24 cellular contexts compared by ENCODE assay signal in the genomic region with DNA sequence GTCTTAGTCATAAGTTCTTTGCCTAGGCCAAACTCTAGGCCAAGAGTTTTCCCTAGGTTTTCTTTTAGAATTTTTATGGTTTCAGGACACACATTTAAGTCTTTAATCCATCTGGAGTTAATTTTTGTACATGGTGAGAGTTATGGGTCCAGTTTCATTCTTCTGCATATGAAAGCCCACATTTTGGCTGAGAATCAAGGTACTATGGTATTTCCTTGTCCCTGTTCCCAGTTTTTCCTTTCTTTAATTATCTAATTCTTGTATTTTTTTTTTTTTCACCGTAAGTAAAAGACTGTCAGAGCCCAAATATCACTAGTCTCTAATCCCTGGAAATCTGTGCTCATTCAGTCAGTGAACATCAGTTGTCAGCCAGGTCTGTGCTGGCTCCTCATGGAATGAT.
DNase-seq lines count a peak whose midpoint lies in the region; ATAC-seq, FAIRE-seq and TF ChIP-seq lines count a peak whose summit lies in the region.
"Had no signal": no experiment of that assay in that cellular context is flagged by ENCODE, and none has a peak within 500 bp of the region (broad histone marks: within the 10 kb centered on the region; RNA-seq: fewer than 3 reads in every experiment).

No MANE protein-coding gene starts in this region.

- H3K36me3 ChIP-seq in astrocyte (ENCODE audit: insufficient read depth, low read length) (no peaks in the 10 kb centered on the region), neural cell (ENCODE audit: insufficient read depth, low read length) (no peaks in the 10 kb centered on the region)

- H3K9me2 ChIP-seq in neural cell (ENCODE audit: insufficient read depth, low read length), result no peaks in the 10 kb centered on the region

- no peaks in the 10 kb centered on the region for H3F3A ChIP-seq in neural cell (ENCODE audit: insufficient read depth, low read length, poor library complexity, severe bottlenecking)

- H3K27ac Mint-ChIP-seq in astrocyte (ENCODE audit: unreplicated experiment) (peak overlapping the region; percentile 30), CD14-positive monocyte (no peak overlapping the region)
- no peak overlapping the region for H3K27ac Mint-ChIP-seq in activated T-helper 17 cell treated with anti-CD3 and anti-CD28 coated beads, Interleukin-2, amount 50 U/mL, for 72 hours
- H3K27ac Mint-ChIP-seq: CD8-positive, alpha-beta T cell; GM23338; HFFc6 had no signal

- no peak for ATAC-seq in GM21390 (IDR thresholded peaks at IDR 0.05; ENCODE audit: unreplicated experiment)
- no peak for ATAC-seq in activated T-helper 17 cell treated with anti-CD3 and anti-CD28 coated beads, Interleukin-2, amount 50 U/mL, for 72 hours (replicated peaks)
- ATAC-seq: CD8-positive, alpha-beta T cell; GM23338; K562 had no signal

- no peaks in the 10 kb centered on the region for H3K27me3 Mint-ChIP-seq in astrocyte (ENCODE audit: low read depth, unreplicated experiment)
- H3K27me3 Mint-ChIP-seq in activated T-helper 17 cell treated with anti-CD3 and anti-CD28 coated beads, Interleukin-2, amount 50 U/mL, for 72 hours, result peaks cover 48% of the 10 kb centered on the region
- peaks cover 2 to 6% (median 5%) of the 10 kb centered on the region in 3 donors for H3K27me3 Mint-ChIP-seq in CD14-positive monocyte (ENCODE audit: low read depth in 3 of 3)

- peak; percentile 49 for DNase-seq in astrocyte (ENCODE audit: low read depth)
- peak; percentile 6 for DNase-seq in fibroblast of the aortic adventitia (ENCODE audit: low read depth)
- no peak for DNase-seq in DMS 273 (lab: John Stamatoyannopoulos, UW; ENCODE audit: unreplicated experiment)
- no peak for DNase-seq in CD14-positive monocyte (ENCODE audit: low spot score)
- DNase-seq: AML-193; Calu3; CD8-positive, alpha-beta T cell; DMS 273 treated with DMSO at 0.1 percent for 48 hours; DMS53; DND-41; HCEC 1CT; HFFc6; IMR-90 had no signal

- no peaks in the 10 kb centered on the region for H3K9me3 ChIP-seq in astrocyte (ENCODE audit: insufficient read depth, low read depth, low read length)
- no peaks in the 10 kb centered on the region for H3K9me3 ChIP-seq in neural cell (ENCODE audit: low read length)

- H3K27ac ChIP-seq in astrocyte (ENCODE audit: low read depth, low read length) (no peak overlapping the region), neural cell (ENCODE audit: low read length) (peak overlapping the region; percentile 29)

- no peaks in the 10 kb centered on the region for H4K20me1 ChIP-seq in astrocyte (ENCODE audit: insufficient read depth, low read length)
- H4K20me1 ChIP-seq in neural cell (ENCODE audit: insufficient read depth), result no peaks in the 10 kb centered on the region

- H3K9ac ChIP-seq in astrocyte (ENCODE audit: low read length) (no peak overlapping the region), neural cell (ENCODE audit: low read length) (no peak overlapping the region)

- TF ChIP-seq EP300 in neural cell (conservative IDR thresholded peaks at IDR 0.05; ENCODE audit: poor library complexity, severe bottlenecking), result no peak

- H3K9me3 Mint-ChIP-seq in astrocyte (ENCODE audit: unreplicated experiment), result no peaks in the 10 kb centered on the region
- no peaks in the 10 kb centered on the region for H3K9me3 Mint-ChIP-seq in activated T-helper 17 cell treated with anti-CD3 and anti-CD28 coated beads, Interleukin-2, amount 50 U/mL, for 72 hours
- peaks cover 0 to 3% (median 0%) of the 10 kb centered on the region in 7 donors for H3K9me3 Mint-ChIP-seq in CD14-positive monocyte
- H3K9me3 Mint-ChIP-seq: CD8-positive, alpha-beta T cell had no signal

- no peak overlapping the region for H3K4me2 ChIP-seq in astrocyte (ENCODE audit: low read length)
- no peak overlapping the region for H3K4me2 ChIP-seq in neural cell (ENCODE audit: low read length)
- H3K4me2 ChIP-seq: GM23338 had no signal

- no peak for FAIRE-seq in astrocyte (lab: Jason Lieb, UNC)
- FAIRE-seq: A204.1, G401.6, GM12892, GM18507, H54, HTR-8/SVneo, K562 had no signal

- H3K4me1 ChIP-seq in astrocyte (ENCODE audit: insufficient read depth, low read length), result no peaks in the 10 kb centered on the region

- H3K4me3 ChIP-seq in astrocyte (ENCODE audit: insufficient read depth, low read depth, low read length), result no peak overlapping the region
- no peak overlapping the region for H3K4me3 ChIP-seq in fibroblast of the aortic adventitia (ENCODE audit: low read depth, low read length)
- no peak overlapping the region for H3K4me3 ChIP-seq in neural cell (ENCODE audit: low read length)
- H3K4me3 ChIP-seq: GM23338, K562 had no signal

- H2AFZ ChIP-seq in astrocyte (ENCODE audit: low read depth, low read length), result no peak overlapping the region
- no peak overlapping the region for H2AFZ ChIP-seq in neural cell (ENCODE audit: low read depth, low read length)
- H2AFZ ChIP-seq: GM23338 had no signal

- H3K79me2 ChIP-seq in astrocyte (ENCODE audit: insufficient read depth, low read length) (no peaks in the 10 kb centered on the region), neural cell (replicated peaks; ENCODE audit: insufficient read depth, low read length) (no peaks in the 10 kb centered on the region)

- no peak for TF ChIP-seq CTCF in astrocyte (IDR thresholded peaks at IDR 0.05; ENCODE audit: insufficient read depth, low read depth, low read length)
- no peak for TF ChIP-seq CTCF in fibroblast of the aortic adventitia (IDR thresholded peaks at IDR 0.05; ENCODE audit: insufficient read depth, low read length)
- TF ChIP-seq CTCF in neural cell (IDR thresholded peaks at IDR 0.05; ENCODE audit: poor library complexity, severe bottlenecking), result no peak
- no peak for TF ChIP-seq CTCF in CD14-positive monocyte (IDR thresholded peaks at IDR 0.05)

- no peak overlapping the region for H3K4me3 Mint-ChIP-seq in astrocyte (ENCODE audit: unreplicated experiment)
- no peak overlapping the region for H3K4me3 Mint-ChIP-seq in activated T-helper 17 cell treated with anti-CD3 and anti-CD28 coated beads, Interleukin-2, amount 50 U/mL, for 72 hours
- H3K4me3 Mint-ChIP-seq in CD14-positive monocyte, result no peak overlapping the region
- H3K4me3 Mint-ChIP-seq: CD8-positive, alpha-beta T cell; GM23338; HFFc6 had no signal

- TF ChIP-seq RAD21 in neural cell (conservative IDR thresholded peaks at IDR 0.05), result no peak

- H3K36me3 Mint-ChIP-seq in astrocyte (ENCODE audit: low read depth, unreplicated experiment) (no peaks in the 10 kb centered on the region), CD14-positive monocyte (no peaks in the 10 kb centered on the region)
- H3K36me3 Mint-ChIP-seq in activated T-helper 17 cell treated with anti-CD3 and anti-CD28 coated beads, Interleukin-2, amount 50 U/mL, for 72 hours (ENCODE audit: low read depth), result no peaks in the 10 kb centered on the region
- H3K36me3 Mint-ChIP-seq: CD8-positive, alpha-beta T cell had no signal

- intact Hi-C loops in CD14-positive monocyte (cut with micrococcal nuclease), result no loop called here

- H3K4me1 Mint-ChIP-seq in astrocyte (ENCODE audit: low read depth, unreplicated experiment) (peaks cover 6% of the 10 kb centered on the region), CD14-positive monocyte (no peaks in the 10 kb centered on the region)
- H3K4me1 Mint-ChIP-seq in activated T-helper 17 cell treated with anti-CD3 and anti-CD28 coated beads, Interleukin-2, amount 50 U/mL, for 72 hours, result no peaks in the 10 kb centered on the region

- H3K27me3 ChIP-seq in astrocyte (ENCODE audit: insufficient read depth, low read length) (no peaks in the 10 kb centered on the region), neural cell (ENCODE audit: insufficient read depth, low read depth, low read length) (no peaks in the 10 kb centered on the region)

TF ChIP-seq in neural cell, 6 proteins besides CTCF, POLR2A, EP300 and RAD21:
- TF ChIP-seq, protein P1, sequence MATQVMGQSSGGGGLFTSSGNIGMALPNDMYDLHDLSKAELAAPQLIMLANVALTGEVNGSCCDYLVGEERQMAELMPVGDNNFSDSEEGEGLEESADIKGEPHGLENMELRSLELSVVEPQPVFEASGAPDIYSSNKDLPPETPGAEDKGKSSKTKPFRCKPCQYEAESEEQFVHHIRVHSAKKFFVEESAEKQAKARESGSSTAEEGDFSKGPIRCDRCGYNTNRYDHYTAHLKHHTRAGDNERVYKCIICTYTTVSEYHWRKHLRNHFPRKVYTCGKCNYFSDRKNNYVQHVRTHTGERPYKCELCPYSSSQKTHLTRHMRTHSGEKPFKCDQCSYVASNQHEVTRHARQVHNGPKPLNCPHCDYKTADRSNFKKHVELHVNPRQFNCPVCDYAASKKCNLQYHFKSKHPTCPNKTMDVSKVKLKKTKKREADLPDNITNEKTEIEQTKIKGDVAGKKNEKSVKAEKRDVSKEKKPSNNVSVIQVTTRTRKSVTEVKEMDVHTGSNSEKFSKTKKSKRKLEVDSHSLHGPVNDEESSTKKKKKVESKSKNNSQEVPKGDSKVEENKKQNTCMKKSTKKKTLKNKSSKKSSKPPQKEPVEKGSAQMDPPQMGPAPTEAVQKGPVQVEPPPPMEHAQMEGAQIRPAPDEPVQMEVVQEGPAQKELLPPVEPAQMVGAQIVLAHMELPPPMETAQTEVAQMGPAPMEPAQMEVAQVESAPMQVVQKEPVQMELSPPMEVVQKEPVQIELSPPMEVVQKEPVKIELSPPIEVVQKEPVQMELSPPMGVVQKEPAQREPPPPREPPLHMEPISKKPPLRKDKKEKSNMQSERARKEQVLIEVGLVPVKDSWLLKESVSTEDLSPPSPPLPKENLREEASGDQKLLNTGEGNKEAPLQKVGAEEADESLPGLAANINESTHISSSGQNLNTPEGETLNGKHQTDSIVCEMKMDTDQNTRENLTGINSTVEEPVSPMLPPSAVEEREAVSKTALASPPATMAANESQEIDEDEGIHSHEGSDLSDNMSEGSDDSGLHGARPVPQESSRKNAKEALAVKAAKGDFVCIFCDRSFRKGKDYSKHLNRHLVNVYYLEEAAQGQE (IDR thresholded peaks at IDR 0.05; ENCODE audit: borderline replicate concordance), result no peak
- TF ChIP-seq SMC3 (conservative IDR thresholded peaks at IDR 0.05; ENCODE audit: poor library complexity) (no peak), TAF1 (IDR thresholded peaks at IDR 0.05; ENCODE audit: low read depth) (no peak), POLR2AphosphoS5 (IDR thresholded peaks at IDR 0.05) (peak; percentile 25), MXI1 (conservative IDR thresholded peaks at IDR 0.05; ENCODE audit: poor library complexity, severe bottlenecking) (no peak), EZH2 (IDR thresholded peaks at IDR 0.05; ENCODE audit: borderline replicate concordance, insufficient read depth, low read length, poor library complexity, severe bottlenecking) (no peak)
TF ChIP-seq in neural cell: peak in this region for 1.

Comparison
In these comparisons a context has a peak if more than half of its experiments do, and no peak if none do; other contexts are left out.
1. DNase-seq: peak in astrocyte (single experiment) and fibroblast of the aortic adventitia (single experiment); none in DMS 273 (single experiment) and CD14-positive monocyte (single experiment).